ENCODE assay signal across 8 cellular contexts in genomic region chr10:73857446-73857845, GRCh38. TPM values are rescaled to one million over a fixed set of nuclear protein-coding genes. Genes with fewer than 3 reads are reported as not detected.
DNase-seq lines count a peak whose midpoint lies in the region; ATAC-seq and TF ChIP-seq lines count a peak whose summit lies in the region.

No MANE protein-coding gene starts in this region.

- H3K27ac Mint-ChIP-seq in T-cell = peak overlapping the region; percentile 76 to 80
- peak overlapping the region in 2 of 7 donors; percentile 5 to 48 for H3K27ac Mint-ChIP-seq in CD14-positive monocyte

- H3K4me3 ChIP-seq in dorsolateral prefrontal cortex = peak overlapping the region in 1 of 59 donors; percentile 6
- H3K4me3 ChIP-seq in tibial artery = no peak overlapping the region

- H3K4me3 Mint-ChIP-seq in T-cell (peak overlapping the region in 2 of 3 donors; percentile 26 to 29), CD14-positive monocyte (no peak overlapping the region)

- DNase-seq in stimulated activated CD4-positive, alpha-beta T cell treated with anti-CD3 and anti-CD28 coated beads, Interleukin-15, amount 100 ng/mL, for 24 hours = peak; percentile 45
- DNase-seq in stimulated activated CD4-positive, alpha-beta T cell treated with anti-CD3 and anti-CD28 coated beads, Interleukin-4, amount 100 ng/mL, for 1 hour = no peak
- peak in 1 of 34 experiments; percentile 19 for DNase-seq in T-cell
- DNase-seq in dorsolateral prefrontal cortex = no peak
- no peak for DNase-seq in tibial artery
- no peak for DNase-seq in CD14-positive monocyte (ENCODE audit: low spot score)
- DNase-seq in NCI-H82 treated with DMSO at 0.1 percent for 48 hours (lab: John Stamatoyannopoulos, UW; ENCODE audit: unreplicated experiment) = no peak
- no peak for DNase-seq in NCI-H69 (lab: John Stamatoyannopoulos, UW)

- H3K9me3 Mint-ChIP-seq in T-cell (no peaks in the 10 kb centered on the region), CD14-positive monocyte (no peaks in the 10 kb centered on the region)

- H3K27me3 ChIP-seq in dorsolateral prefrontal cortex = no peaks in the 10 kb centered on the region
- no peaks in the 10 kb centered on the region for H3K27me3 ChIP-seq in tibial artery

- peaks cover 17 to 64% (median 32%) of the 10 kb centered on the region in 3 donors for H3K36me3 ChIP-seq in tibial artery

- H3K9me3 ChIP-seq in tibial artery = no peaks in the 10 kb centered on the region

- TF ChIP-seq CTCF in dorsolateral prefrontal cortex (IDR thresholded peaks at IDR 0.05 in 54 of 56, conservative IDR thresholded peaks at IDR 0.05 in 2 of 56; ENCODE audit: low read depth in 1 of 56, partially characterized antibody in 56 of 56) (no peak), tibial artery (IDR thresholded peaks at IDR 0.05) (no peak), CD14-positive monocyte (IDR thresholded peaks at IDR 0.05) (no peak)

- peak overlapping the region in 53 of 59 donors; percentile 3 to 90 (median 74) for H3K27ac ChIP-seq in dorsolateral prefrontal cortex
- H3K27ac ChIP-seq in tibial artery = peak overlapping the region; percentile 86 to 88

- H3K4me1 ChIP-seq in tibial artery = peaks cover 6 to 99% (median 80%) of the 10 kb centered on the region in 4 donors

- POLR2A ChIA-PET in T-cell (lab: Charles Lee) = no interaction called here

- CTCF ChIA-PET in T-cell (lab: Charles Lee) = no interaction called here

- H3K4me1 Mint-ChIP-seq in T-cell = peaks cover 57 to 72% (median 72%) of the 10 kb centered on the region in 3 donors
- peaks cover 19% of the 10 kb centered on the region for H3K4me1 Mint-ChIP-seq in CD14-positive monocyte

- H3K36me3 Mint-ChIP-seq in T-cell (peaks cover 36% of the 10 kb centered on the region), CD14-positive monocyte (peaks cover 70 to 85% of the 10 kb centered on the region in 2 donors)

- intact Hi-C loops in dorsolateral prefrontal cortex (cut with DNase I) (no loop called here), tibial artery (cut with DNase I; ENCODE audit: low total_unique reads) (no loop called here), CD14-positive monocyte (cut with micrococcal nuclease) (no loop called here)

- H3K27me3 Mint-ChIP-seq in T-cell = no peaks in the 10 kb centered on the region
- no peaks in the 10 kb centered on the region for H3K27me3 Mint-ChIP-seq in CD14-positive monocyte (ENCODE audit: low read depth in 3 of 3)

- ATAC-seq in T-cell (replicated peaks in 1 of 4) = peak in 3 of 4 experiments; percentile 23 to 77 (median 41)

RNA-seq across cellular contexts. Expression of gene CAMK2G, which starts 16.9 kb away (rescaled TPM):
- total RNA-seq in T-cell = 10 to 100 TPM; 50.6 to 59.9 (median 55.5) TPM
- total RNA-seq in dorsolateral prefrontal cortex = 100 to 1,000 TPM; 132 to 380 (median 250) TPM
- polyA plus RNA-seq in CD14-positive monocyte = 1 to 10 TPM; 1.7 to 3.0 TPM

RNA-seq across cellular contexts. Expression of gene NDST2, which starts 46.0 kb away (rescaled TPM):
- 100 to 1,000 TPM in 4 of 5 donors, 10 to 100 TPM in 1; 96.1 to 119 (median 110) TPM for total RNA-seq in T-cell
- 10 to 100 TPM; 22.9 to 57.3 (median 34.5) TPM for total RNA-seq in dorsolateral prefrontal cortex
- polyA plus RNA-seq in CD14-positive monocyte = 10 to 100 TPM; 22.7 to 25.6 TPM

RNA-seq across cellular contexts. Expression of gene PLAU, which starts 53.5 kb away (rescaled TPM):
- 1 to 10 TPM in 2 of 5 donors, under 1 TPM in 1, not detected in 2; 0.63 to 1.1 (median 1.1) TPM for total RNA-seq in T-cell
- 1 to 10 TPM in 88 of 120 experiments, under 1 TPM in 31, not detected in 1; 0.37 to 7.2 (median 1.4) TPM for total RNA-seq in dorsolateral prefrontal cortex
- polyA plus RNA-seq in CD14-positive monocyte = under 1 TPM; 0.16 to 0.43 TPM

Comparison
In these comparisons a context has a peak if more than half of its experiments do, and no peak if none do; other contexts are left out.
1. H3K4me3 Mint-ChIP-seq: peak in T-cell (2 of 3); none in CD14-positive monocyte (0 of 2).